Comparison of ENCODE assay signal across 8 cellular contexts in the genomic region with DNA sequence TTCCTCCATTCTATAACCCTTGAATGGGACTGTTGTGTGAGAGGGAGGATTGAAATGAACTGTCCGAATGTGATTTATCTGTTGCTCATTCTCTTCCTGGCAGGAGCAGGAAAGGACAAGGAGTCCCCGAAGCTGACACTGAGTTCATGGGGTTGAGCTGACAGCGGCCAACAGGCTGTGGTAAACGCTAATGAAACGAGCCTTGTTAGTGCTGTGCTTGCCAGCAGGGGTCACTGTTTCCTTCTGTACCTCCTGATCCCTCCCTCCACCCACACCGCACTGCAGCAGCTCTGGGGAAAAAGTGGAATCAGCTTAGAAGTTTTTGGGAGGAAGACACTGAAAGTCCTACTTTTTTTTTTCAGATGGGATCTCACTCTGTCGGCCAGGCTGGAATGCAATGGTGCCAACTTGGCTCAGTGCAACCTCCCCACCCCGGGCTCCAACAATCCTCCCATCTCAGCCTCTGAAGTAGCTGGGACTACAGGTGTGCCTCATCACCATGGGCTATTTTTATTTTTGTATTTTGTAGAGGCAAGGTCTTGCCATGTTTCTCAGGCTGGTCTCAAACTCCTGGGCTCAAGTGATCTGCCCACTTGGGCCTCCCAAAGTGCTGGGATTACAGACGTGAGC. TPM values are rescaled to one million over a fixed set of nuclear protein-coding genes. Genes with fewer than 3 reads are reported as not detected.
DNase-seq lines count a peak whose midpoint lies in the region; ATAC-seq and TF ChIP-seq lines count a peak whose summit lies in the region.

No MANE protein-coding gene starts in this region.

- H3K4me3 ChIP-seq in kidney epithelial cell (ENCODE audit: low read depth, low read length) = no peak overlapping the region

- no peaks in the 10 kb centered on the region for H3K36me3 ChIP-seq in kidney epithelial cell (ENCODE audit: control insufficient read depth, insufficient read depth, low read length)

- peak; percentile 36 for DNase-seq in EL
- DNase-seq in NCI-H146 treated with DMSO at 0.1 percent for 48 hours (lab: John Stamatoyannopoulos, UW; ENCODE audit: unreplicated experiment) = peak; percentile 79
- peak; percentile 28 for DNase-seq in activated CD4-positive, CD25-positive, alpha-beta regulatory T cell treated with anti-CD3 and anti-CD28 coated beads, Interleukin-2, amount 50 U/mL, for 16 hours (ENCODE audit: low read depth, low spot score)
- peak; percentile 49 for DNase-seq in central memory CD4-positive, alpha-beta T cell
- DNase-seq in kidney epithelial cell (ENCODE audit: low read depth) = no peak
- DNase-seq in stimulated activated CD4-positive, alpha-beta T cell treated with anti-CD3 and anti-CD28 coated beads, Interleukin-1b, Interleukin-23, amount 100 ng/mL, for 48 hours = peak; percentile 59

- ATAC-seq in GM19328 (IDR thresholded peaks at IDR 0.05; ENCODE audit: unreplicated experiment) (no peak), HG02938 (IDR thresholded peaks at IDR 0.05; ENCODE audit: unreplicated experiment) (no peak)

- peak; percentile 49 for TF ChIP-seq CTCF in kidney epithelial cell (IDR thresholded peaks at IDR 0.05; ENCODE audit: insufficient read depth, low read length, poor library complexity, severe bottlenecking)

- H3K27me3 ChIP-seq in kidney epithelial cell (ENCODE audit: control insufficient read depth, insufficient read depth, low read length) = no peaks in the 10 kb centered on the region

RNA-seq across cellular contexts. Expression of gene ZNF761, which starts 6.7 kb away (rescaled TPM):
- total RNA-seq in kidney epithelial cell = 7.4 and 8.0 TPM in 2 replicates

RNA-seq across cellular contexts. Expression of gene ZNF765, which starts 30.1 kb away (rescaled TPM):
- 8.8 and 9.0 TPM in 2 replicates for total RNA-seq in kidney epithelial cell

RNA-seq across cellular contexts. Expression of gene ZNF813, which starts 42.5 kb away (rescaled TPM):
- 2.9 and 3.9 TPM in 2 replicates for total RNA-seq in kidney epithelial cell

RNA-seq across cellular contexts. Expression of gene ZNF525, which starts 59.6 kb away (rescaled TPM):
- total RNA-seq in kidney epithelial cell = 6.3 and 11.4 TPM in 2 replicates
